Comparison of ENCODE assay signal across 1 cellular context in the genomic region with DNA sequence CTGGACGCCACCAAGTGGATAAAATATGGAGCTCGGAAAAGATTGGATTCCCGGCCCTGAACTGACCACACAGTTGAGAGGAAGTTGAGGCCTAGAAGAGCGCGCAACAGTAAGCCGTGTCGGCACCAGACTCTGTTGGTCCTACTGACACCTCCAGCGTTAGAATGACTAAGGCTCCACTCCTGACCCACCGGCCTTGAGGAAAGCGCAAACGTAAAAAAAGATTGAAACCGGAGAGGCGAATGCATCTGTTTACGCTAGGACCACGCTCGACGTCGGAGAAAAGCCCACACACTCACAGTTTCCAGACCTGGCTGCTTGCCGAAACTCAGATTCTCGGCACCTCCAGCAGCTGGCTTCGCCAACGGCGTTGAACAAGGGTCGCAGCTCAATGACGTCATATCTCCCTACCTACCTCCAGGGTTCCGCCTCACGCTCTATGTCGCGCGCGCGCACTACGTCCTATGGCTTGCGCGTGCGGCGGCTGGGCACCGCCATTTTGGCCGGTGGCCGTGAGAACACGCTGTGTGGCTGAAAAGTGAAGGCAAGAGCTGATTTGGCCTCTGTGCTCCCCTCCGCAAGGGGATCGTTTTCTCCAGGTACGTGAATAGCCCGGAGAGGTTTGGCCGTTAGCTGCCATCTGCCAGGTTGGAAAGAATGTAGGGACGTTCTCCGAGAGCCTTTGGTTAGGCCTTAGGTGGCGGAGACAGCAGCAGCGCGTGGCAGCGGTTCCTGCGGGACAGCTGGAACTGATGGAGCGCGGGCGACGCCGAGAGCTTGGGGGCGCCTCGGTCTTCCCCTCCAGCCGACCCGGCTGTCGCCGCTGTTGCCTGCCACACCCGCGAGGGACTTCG.
TF ChIP-seq lines count a peak whose summit lies in the region.

TSS of gene ABCE1 (plus strand) at position 491 of the 854 bp plus-strand sequence. CDS start 6,102 bp downstream, outside the sequence.
A gene with protein sequence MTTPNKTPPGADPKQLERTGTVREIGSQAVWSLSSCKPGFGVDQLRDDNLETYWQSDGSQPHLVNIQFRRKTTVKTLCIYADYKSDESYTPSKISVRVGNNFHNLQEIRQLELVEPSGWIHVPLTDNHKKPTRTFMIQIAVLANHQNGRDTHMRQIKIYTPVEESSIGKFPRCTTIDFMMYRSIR (minus strand): TSS at position 376 of the 854 bp plus-strand sequence. CDS start 2,097 bp downstream, outside the sequence.

TF ChIP-seq in K562, 482 proteins besides CTCF, POLR2A, EP300 and RAD21 (continued from another document and continues in another):
- TF ChIP-seq MTF1 (CRISPR knock-in tag; IDR thresholded peaks at IDR 0.05; ENCODE audit: borderline replicate concordance) (no peak), RBM22 (IDR thresholded peaks at IDR 0.05; ENCODE audit: low read depth, low read length, poor library complexity, severe bottlenecking) (no peak), ZNF589 (CRISPR knock-in tag; IDR thresholded peaks at IDR 0.05; ENCODE audit: low read depth) (no peak), CTCFL (IDR thresholded peaks at IDR 0.05; ENCODE audit: borderline replicate concordance, insufficient read depth, low read depth, low read length, poor library complexity, severe bottlenecking) (peak; percentile 18), ZNF668 (CRISPR knock-in tag; IDR thresholded peaks at IDR 0.05) (no peak), KLF10 (CRISPR knock-in tag; IDR thresholded peaks at IDR 0.05) (no peak), ZZZ3 (IDR thresholded peaks at IDR 0.05) (no peak), CSDE1 (IDR thresholded peaks at IDR 0.05) (peak in 1 of 2 experiments; percentile 73; a peak in 2 of 4 replicates), THAP7 (CRISPR knock-in tag; IDR thresholded peaks at IDR 0.05) (peak; percentile 10; the same call in 1 of the 2 replicates), RFX5 (IDR thresholded peaks at IDR 0.05; ENCODE audit: low read depth, low read length) (no peak), DACH1 (IDR thresholded peaks at IDR 0.05; ENCODE audit: partially characterized antibody) (peak; percentile 86), MIER1 (IDR thresholded peaks at IDR 0.05; ENCODE audit: low read depth) (0 out of 2 replicates have a peak, but pooled peaks have one; percentile 58), ESRRA (IDR thresholded peaks at IDR 0.05; ENCODE audit: borderline replicate concordance, low read depth) (0 out of 2 replicates have a peak, but pooled peaks have one; percentile 27), MAFK (IDR thresholded peaks at IDR 0.05; ENCODE audit: low read length) (no peak), XRCC4 (IDR thresholded peaks at IDR 0.05; ENCODE audit: extremely low read depth, insufficient read depth, insufficient read length) (no peak), MTA1 (IDR thresholded peaks at IDR 0.05; ENCODE audit: borderline replicate concordance) (peak; percentile 99), GATA2 (CRISPR knock-in tag; IDR thresholded peaks at IDR 0.05) (no peak), HDAC3 (IDR thresholded peaks at IDR 0.05; ENCODE audit: borderline replicate concordance, partially characterized antibody) (no peak), ZKSCAN3 (CRISPR knock-in tag; IDR thresholded peaks at IDR 0.05) (no peak), HMG20A (CRISPR knock-in tag; conservative IDR thresholded peaks at IDR 0.05) (no peak), HEY1 (CRISPR knock-in tag; IDR thresholded peaks at IDR 0.05; ENCODE audit: borderline replicate concordance) (no peak), ZFP36 (IDR thresholded peaks at IDR 0.05; ENCODE audit: low read depth, low read length, partially characterized antibody) (no peak), EZH2 (IDR thresholded peaks at IDR 0.05; ENCODE audit: borderline replicate concordance, low read depth, low read length) (no peak), ETV6 (IDR thresholded peaks at IDR 0.05; ENCODE audit: borderline replicate concordance in 1 of 2, low read depth in 2 of 2, low read length in 1 of 2) (no peak), ETV6 (CRISPR knock-in tag; IDR thresholded peaks at IDR 0.05; ENCODE audit: borderline replicate concordance) (no peak), BRD9 (IDR thresholded peaks at IDR 0.05; ENCODE audit: low read depth, partially characterized antibody) (no peak), ZNF778 (CRISPR knock-in tag; IDR thresholded peaks at IDR 0.05) (no peak), CREB1 (IDR thresholded peaks at IDR 0.05) (peak; percentile 98), CREB1 (CRISPR knock-in tag; IDR thresholded peaks at IDR 0.05) (peak; percentile 99), ZNF224 (CRISPR knock-in tag; IDR thresholded peaks at IDR 0.05) (no peak), ZNF444 (CRISPR knock-in tag; IDR thresholded peaks at IDR 0.05) (no peak), CHD1 (IDR thresholded peaks at IDR 0.05; ENCODE audit: low read length) (peak; percentile 72), NFIX (CRISPR knock-in tag; IDR thresholded peaks at IDR 0.05; ENCODE audit: low read depth) (peak; percentile 42), TGIF2 (CRISPR knock-in tag; IDR thresholded peaks at IDR 0.05) (no peak; the same call in 1 of the 2 replicates), ZNF354B (CRISPR knock-in tag; IDR thresholded peaks at IDR 0.05) (no peak), NCOA2 (IDR thresholded peaks at IDR 0.05; ENCODE audit: partially characterized antibody in 2 of 2) (no peak), ZNF445 (CRISPR knock-in tag; IDR thresholded peaks at IDR 0.05; ENCODE audit: low read depth) (no peak), ZNF583 (CRISPR knock-in tag; IDR thresholded peaks at IDR 0.05) (peak; percentile 64; the same call in 1 of the 2 replicates), RBFOX2 (IDR thresholded peaks at IDR 0.05; ENCODE audit: low read depth, low read length) (peak; percentile 97), SMAD4 (CRISPR knock-in tag; conservative IDR thresholded peaks at IDR 0.05) (peak; percentile 48), RB1 (IDR thresholded peaks at IDR 0.05; ENCODE audit: low read depth) (0 out of 2 replicates have a peak, but pooled peaks have one; percentile 16), ZBTB12 (CRISPR knock-in tag; IDR thresholded peaks at IDR 0.05) (peak; percentile 95), DPF2 (IDR thresholded peaks at IDR 0.05) (peak; percentile 67), WHSC1 (IDR thresholded peaks at IDR 0.05; ENCODE audit: low read length) (no peak), ZBTB1 (CRISPR knock-in tag; IDR thresholded peaks at IDR 0.05; ENCODE audit: borderline replicate concordance, low read depth) (no peak), HOXB6 (CRISPR knock-in tag; IDR thresholded peaks at IDR 0.05; ENCODE audit: borderline replicate concordance) (no peak), CAMTA2 (CRISPR knock-in tag; conservative IDR thresholded peaks at IDR 0.05) (no peak)
- TF ChIP-seq, protein P1, sequence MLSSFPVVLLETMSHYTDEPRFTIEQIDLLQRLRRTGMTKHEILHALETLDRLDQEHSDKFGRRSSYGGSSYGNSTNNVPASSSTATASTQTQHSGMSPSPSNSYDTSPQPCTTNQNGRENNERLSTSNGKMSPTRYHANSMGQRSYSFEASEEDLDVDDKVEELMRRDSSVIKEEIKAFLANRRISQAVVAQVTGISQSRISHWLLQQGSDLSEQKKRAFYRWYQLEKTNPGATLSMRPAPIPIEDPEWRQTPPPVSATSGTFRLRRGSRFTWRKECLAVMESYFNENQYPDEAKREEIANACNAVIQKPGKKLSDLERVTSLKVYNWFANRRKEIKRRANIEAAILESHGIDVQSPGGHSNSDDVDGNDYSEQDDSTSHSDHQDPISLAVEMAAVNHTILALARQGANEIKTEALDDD (IDR thresholded peaks at IDR 0.05), result no peak
- TF ChIP-seq, protein P2, sequence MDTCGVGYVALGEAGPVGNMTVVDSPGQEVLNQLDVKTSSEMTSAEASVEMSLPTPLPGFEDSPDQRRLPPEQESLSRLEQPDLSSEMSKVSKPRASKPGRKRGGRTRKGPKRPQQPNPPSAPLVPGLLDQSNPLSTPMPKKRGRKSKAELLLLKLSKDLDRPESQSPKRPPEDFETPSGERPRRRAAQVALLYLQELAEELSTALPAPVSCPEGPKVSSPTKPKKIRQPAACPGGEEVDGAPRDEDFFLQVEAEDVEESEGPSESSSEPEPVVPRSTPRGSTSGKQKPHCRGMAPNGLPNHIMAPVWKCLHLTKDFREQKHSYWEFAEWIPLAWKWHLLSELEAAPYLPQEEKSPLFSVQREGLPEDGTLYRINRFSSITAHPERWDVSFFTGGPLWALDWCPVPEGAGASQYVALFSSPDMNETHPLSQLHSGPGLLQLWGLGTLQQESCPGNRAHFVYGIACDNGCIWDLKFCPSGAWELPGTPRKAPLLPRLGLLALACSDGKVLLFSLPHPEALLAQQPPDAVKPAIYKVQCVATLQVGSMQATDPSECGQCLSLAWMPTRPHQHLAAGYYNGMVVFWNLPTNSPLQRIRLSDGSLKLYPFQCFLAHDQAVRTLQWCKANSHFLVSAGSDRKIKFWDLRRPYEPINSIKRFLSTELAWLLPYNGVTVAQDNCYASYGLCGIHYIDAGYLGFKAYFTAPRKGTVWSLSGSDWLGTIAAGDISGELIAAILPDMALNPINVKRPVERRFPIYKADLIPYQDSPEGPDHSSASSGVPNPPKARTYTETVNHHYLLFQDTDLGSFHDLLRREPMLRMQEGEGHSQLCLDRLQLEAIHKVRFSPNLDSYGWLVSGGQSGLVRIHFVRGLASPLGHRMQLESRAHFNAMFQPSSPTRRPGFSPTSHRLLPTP (IDR thresholded peaks at IDR 0.05; ENCODE audit: borderline replicate concordance, extremely low read depth, insufficient read length), result no peak
- TF ChIP-seq, protein P3, sequence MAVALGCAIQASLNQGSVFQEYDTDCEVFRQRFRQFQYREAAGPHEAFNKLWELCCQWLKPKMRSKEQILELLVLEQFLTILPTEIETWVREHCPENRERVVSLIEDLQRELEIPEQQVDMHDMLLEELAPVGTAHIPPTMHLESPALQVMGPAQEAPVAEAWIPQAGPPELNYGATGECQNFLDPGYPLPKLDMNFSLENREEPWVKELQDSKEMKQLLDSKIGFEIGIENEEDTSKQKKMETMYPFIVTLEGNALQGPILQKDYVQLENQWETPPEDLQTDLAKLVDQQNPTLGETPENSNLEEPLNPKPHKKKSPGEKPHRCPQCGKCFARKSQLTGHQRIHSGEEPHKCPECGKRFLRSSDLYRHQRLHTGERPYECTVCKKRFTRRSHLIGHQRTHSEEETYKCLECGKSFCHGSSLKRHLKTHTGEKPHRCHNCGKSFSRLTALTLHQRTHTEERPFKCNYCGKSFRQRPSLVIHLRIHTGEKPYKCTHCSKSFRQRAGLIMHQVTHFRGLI (CRISPR knock-in tag; IDR thresholded peaks at IDR 0.05), result peak; percentile 82; the same call in 1 of the 2 replicates
- TF ChIP-seq, protein P4, sequence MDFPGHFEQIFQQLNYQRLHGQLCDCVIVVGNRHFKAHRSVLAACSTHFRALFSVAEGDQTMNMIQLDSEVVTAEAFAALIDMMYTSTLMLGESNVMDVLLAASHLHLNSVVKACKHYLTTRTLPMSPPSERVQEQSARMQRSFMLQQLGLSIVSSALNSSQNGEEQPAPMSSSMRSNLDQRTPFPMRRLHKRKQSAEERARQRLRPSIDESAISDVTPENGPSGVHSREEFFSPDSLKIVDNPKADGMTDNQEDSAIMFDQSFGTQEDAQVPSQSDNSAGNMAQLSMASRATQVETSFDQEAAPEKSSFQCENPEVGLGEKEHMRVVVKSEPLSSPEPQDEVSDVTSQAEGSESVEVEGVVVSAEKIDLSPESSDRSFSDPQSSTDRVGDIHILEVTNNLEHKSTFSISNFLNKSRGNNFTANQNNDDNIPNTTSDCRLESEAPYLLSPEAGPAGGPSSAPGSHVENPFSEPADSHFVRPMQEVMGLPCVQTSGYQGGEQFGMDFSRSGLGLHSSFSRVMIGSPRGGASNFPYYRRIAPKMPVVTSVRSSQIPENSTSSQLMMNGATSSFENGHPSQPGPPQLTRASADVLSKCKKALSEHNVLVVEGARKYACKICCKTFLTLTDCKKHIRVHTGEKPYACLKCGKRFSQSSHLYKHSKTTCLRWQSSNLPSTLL (IDR thresholded peaks at IDR 0.05), result no peak
